8 cellular contexts compared by ENCODE assay signal in the genomic region with DNA sequence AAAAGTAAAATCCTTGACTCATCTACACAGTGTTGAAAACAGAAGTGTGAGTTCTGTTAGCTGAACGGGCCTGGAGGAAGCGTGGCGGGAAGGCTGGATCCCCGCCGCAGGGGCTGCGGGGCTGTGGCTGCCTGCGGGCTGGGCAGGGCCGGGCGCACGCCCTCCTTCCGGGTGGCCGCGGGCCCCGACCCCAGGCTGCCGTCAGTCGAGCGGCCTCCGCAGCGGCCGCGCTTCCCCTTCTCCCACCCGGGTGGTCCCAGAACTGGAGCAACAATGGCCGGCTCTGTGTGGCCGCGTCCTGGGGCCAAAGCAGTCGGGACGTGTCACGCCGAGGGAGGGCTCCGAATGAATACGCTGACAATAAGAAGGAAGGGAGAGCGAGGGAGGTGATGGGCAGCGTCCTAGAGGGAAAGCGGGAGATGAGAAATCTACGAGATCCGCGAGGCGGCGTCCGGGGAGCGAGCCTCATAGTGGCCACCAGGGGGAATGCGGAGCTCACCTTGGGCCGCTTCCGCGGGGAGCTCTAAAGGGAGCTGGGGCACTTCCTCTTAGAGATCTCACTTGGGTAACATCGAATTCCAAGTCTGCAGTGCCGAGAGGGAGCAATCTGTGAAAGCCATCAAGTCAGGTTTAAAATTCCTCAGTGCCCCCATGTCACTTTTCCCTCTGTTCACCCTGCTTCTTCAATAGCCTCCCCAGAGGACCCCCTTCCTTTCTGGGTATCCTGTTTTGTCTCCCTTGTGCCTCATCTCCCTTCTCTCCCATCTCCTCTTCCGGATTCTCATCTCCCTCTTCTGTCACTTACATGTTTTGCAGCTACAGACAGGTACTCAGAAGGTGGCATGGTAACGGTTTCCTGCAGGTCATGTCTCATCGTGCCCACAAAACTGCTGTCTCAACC.
DNase-seq lines count a peak whose midpoint lies in the region; ATAC-seq and TF ChIP-seq lines count a peak whose summit lies in the region.

No MANE protein-coding gene starts in this region.

- H3K4me1 Mint-ChIP-seq in chondrocyte (ENCODE audit: low read depth) = peaks cover 32% of the 10 kb centered on the region

- H3K27me3 Mint-ChIP-seq in chondrocyte (ENCODE audit: low read depth) = no peaks in the 10 kb centered on the region

- H3K27ac Mint-ChIP-seq in chondrocyte (ENCODE audit: unreplicated experiment) = peak overlapping the region; percentile 89

- POLR2A ChIA-PET in AG04449 (lab: Yijun Ruan, JAX) = interaction anchor here (0.7 kb wide), 2 partner anchors 66 to 273 kb away, joined by 3 read pairs; no protein-coding TSS in a partner anchor

- H3K27me3 ChIP-seq in kidney epithelial cell (ENCODE audit: control insufficient read depth, insufficient read depth, low read length) = no peaks in the 10 kb centered on the region

- H3K36me3 ChIP-seq in kidney epithelial cell (ENCODE audit: control insufficient read depth, insufficient read depth, low read length) = no peaks in the 10 kb centered on the region

- DNase-seq in AG04449 (ENCODE audit: low read depth, low spot score) (no peak), NCI-H2196 (lab: John Stamatoyannopoulos, UW; ENCODE audit: unreplicated experiment) (peak; percentile 69), chondrocyte (ENCODE audit: low spot score) (peak; percentile 89), kidney epithelial cell (ENCODE audit: low read depth) (peak; percentile 35)
- peak; percentile 52 to 68 (median 52) for DNase-seq in stimulated activated CD4-positive, alpha-beta T cell treated with anti-CD3 and anti-CD28 coated beads, Interleukin-12 subunit alpha, Interleukin-12 subunit beta, amount 100 ng/mL, for 48 hours (ENCODE audit: low read depth in 2 of 3, low spot score in 1 of 3)

- peak overlapping the region; percentile 78 for H3K4me3 Mint-ChIP-seq in chondrocyte (ENCODE audit: unreplicated experiment)

- ATAC-seq in GM18867 (IDR thresholded peaks at IDR 0.05; ENCODE audit: unreplicated experiment) (peak; percentile 84), HG03097 (IDR thresholded peaks at IDR 0.05; ENCODE audit: low FRiP score, unreplicated experiment) (peak; percentile 67)
- ATAC-seq in activated CD4-positive, CD25-positive, alpha-beta regulatory T cell treated with anti-CD3 and anti-CD28 coated beads, Interleukin-2, amount 50 U/mL, for 24 hours = peak; percentile 81 to 84

- H3K36me3 Mint-ChIP-seq in chondrocyte (ENCODE audit: low read depth) = no peaks in the 10 kb centered on the region

- TF ChIP-seq CTCF in AG04449 (IDR thresholded peaks at IDR 0.05; ENCODE audit: insufficient read depth, low read length, missing control alignments) (peak; percentile 94), chondrocyte (IDR thresholded peaks at IDR 0.05) (peak; percentile 94), kidney epithelial cell (IDR thresholded peaks at IDR 0.05; ENCODE audit: insufficient read depth, low read length, poor library complexity, severe bottlenecking) (peak; percentile 98)

- H3K9me3 Mint-ChIP-seq in chondrocyte (ENCODE audit: low read depth) = no peaks in the 10 kb centered on the region

- CTCF ChIA-PET in AG04449 (lab: Yijun Ruan, JAX) = interaction anchor here (0.6 to 15.2 kb wide), 41 partner anchors 9 to 611 kb away, joined by 3 to 566 read pairs (median 5); partner anchors contain the start of genes LMBRD2, NADK2, SKP2 and SLC1A3

- H3K4me3 ChIP-seq in AG04449 (ENCODE audit: low read depth, low read length) = peak overlapping the region; percentile 61
- peak overlapping the region; percentile 50 for H3K4me3 ChIP-seq in kidney epithelial cell (ENCODE audit: low read depth, low read length)
